26 cellular contexts compared by ENCODE assay signal in the genomic region with DNA sequence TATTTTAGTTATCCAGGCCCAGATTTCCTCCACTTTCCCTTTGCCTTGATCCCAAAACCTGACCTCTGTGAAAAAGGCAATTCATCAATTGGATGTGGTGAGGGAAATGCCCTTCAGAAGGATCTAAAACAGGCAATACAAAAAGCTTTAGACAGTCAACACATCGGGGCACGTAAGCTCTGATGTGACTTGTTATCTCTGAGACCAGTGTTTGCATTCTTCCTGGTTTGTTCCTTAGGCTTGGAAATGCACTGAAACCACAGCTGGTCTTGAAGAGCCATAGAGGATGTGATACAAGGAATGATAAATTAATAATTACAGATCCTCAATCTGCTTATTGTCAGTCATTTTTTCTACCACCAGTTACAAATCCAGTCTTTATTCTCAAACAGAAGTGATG.
DNase-seq lines count a peak whose midpoint lies in the region; ATAC-seq, FAIRE-seq and TF ChIP-seq lines count a peak whose summit lies in the region.
"Had no signal": no experiment of that assay in that cellular context is flagged by ENCODE, and none has a peak within 500 bp of the region (broad histone marks: within the 10 kb centered on the region; RNA-seq: fewer than 3 reads in every experiment).

No MANE protein-coding gene starts in this region.

- no peak for TF ChIP-seq EP300 in ovary (IDR thresholded peaks at IDR 0.05)

- H3K23ac ChIP-seq in IMR-90 (ENCODE audit: low read depth, low read length) (no peak overlapping the region), mesenchymal stem cell (ENCODE audit: low read length in 2 of 2) (no peak overlapping the region)

- H3K9me1 ChIP-seq in IMR-90 (ENCODE audit: insufficient read depth, low read length), result no peaks in the 10 kb centered on the region

- H2AK5ac ChIP-seq in IMR-90 (ENCODE audit: low read depth, low read length), result no peak overlapping the region
- H2AK5ac ChIP-seq in mesenchymal stem cell (ENCODE audit: low read length, severe bottlenecking), result no peak overlapping the region

- H4K8ac ChIP-seq in IMR-90 (ENCODE audit: low read depth in 2 of 2, low read length in 2 of 2) (peak overlapping the region in 1 of 2 experiments; percentile 10; a peak in 1 of 4 replicates), mesenchymal stem cell (ENCODE audit: low read length) (no peak overlapping the region)

- H3K4me3 Mint-ChIP-seq in Calu3 (ENCODE audit: low read depth, unreplicated experiment) (peak overlapping the region; percentile 18), astrocyte (ENCODE audit: unreplicated experiment) (no peak overlapping the region)
- H3K4me3 Mint-ChIP-seq: activated CD4-positive, alpha-beta T cell treated with anti-CD3 and anti-CD28 coated beads, Interleukin-2, amount 10 ng/mL, durations not matched to agents 7 days and 5 days; activated naive CD8-positive, alpha-beta T cell treated with anti-CD3 and anti-CD28 coated beads, Interleukin-2, amount 10 ng/mL, durations not matched to agents 7 days and 5 days; type B pancreatic cell had no signal

- H3K79me1 ChIP-seq in IMR-90 (ENCODE audit: low read depth in 1 of 2, low read length in 2 of 2), result no peaks in the 10 kb centered on the region
- no peaks in the 10 kb centered on the region for H3K79me1 ChIP-seq in mesenchymal stem cell (replicated peaks; ENCODE audit: low read length, poor library complexity, severe bottlenecking)

- H3K4me2 ChIP-seq in IMR-90 (ENCODE audit: low read depth, low read length) (peak overlapping the region; percentile 50; the same call in 1 of the 2 replicates), astrocyte (ENCODE audit: low read length) (no peak overlapping the region), mesenchymal stem cell (ENCODE audit: low read length, poor library complexity, severe bottlenecking) (no peak overlapping the region)

- FAIRE-seq in astrocyte (lab: Jason Lieb, UNC), result peak; percentile 9
- FAIRE-seq: HTR-8/SVneo, small intestine, TTC549 had no signal

- H3K14ac ChIP-seq in IMR-90 (replicated peaks; ENCODE audit: low read depth, low read length), result peak overlapping the region; percentile 35; the same call in 1 of the 2 replicates
- no peak overlapping the region for H3K14ac ChIP-seq in mesenchymal stem cell (ENCODE audit: low read length in 2 of 2)

- in situ Hi-C loops in IMR-90 (cut with MboI; ENCODE audit: low sequenced_read_pairs), result loop anchor here (10.0 to 25.0 kb wide), 5 partner anchors 210 to 1310 kb away; a partner anchor contains a TSS

- no peak overlapping the region for H2AK9ac ChIP-seq in IMR-90 (replicated peaks; ENCODE audit: low read depth, low read length, poor library complexity)

- peak overlapping the region; percentile 20; the same call in 1 of the 2 replicates for H3K18ac ChIP-seq in IMR-90 (ENCODE audit: low read depth, low read length)
- no peak overlapping the region for H3K18ac ChIP-seq in mesenchymal stem cell (ENCODE audit: low read depth in 1 of 2, low read length in 2 of 2)

- POLR2A ChIA-PET in IMR-90 (lab: Charles Lee; ENCODE audit: unreplicated experiment), result no interaction called here

- H3K27ac ChIP-seq in IMR-90 (ENCODE audit: insufficient read depth, low read length), result no peak overlapping the region
- H3K27ac ChIP-seq in astrocyte (ENCODE audit: low read depth, low read length), result no peak overlapping the region
- no peak overlapping the region for H3K27ac ChIP-seq in mesenchymal stem cell (ENCODE audit: low read length, poor library complexity, severe bottlenecking)
- no peak overlapping the region for H3K27ac ChIP-seq in ovary
- H3K27ac ChIP-seq: dorsolateral prefrontal cortex, stomach had no signal

- DNase-seq in Calu3, result no peak
- DNase-seq in IMR-90, result peak; percentile 50
- peak; percentile 62 for DNase-seq in astrocyte (ENCODE audit: low read depth)
- peak; percentile 68 for DNase-seq in mesenchymal stem cell
- DNase-seq in ovary, result no peak
- no peak for DNase-seq in NCI-H1694 treated with DMSO at 0.1 percent for 48 hours (lab: John Stamatoyannopoulos, UW)
- no peak for DNase-seq in NCI-H774 (lab: John Stamatoyannopoulos, UW)
- no peak for DNase-seq in left lobe of liver (ENCODE audit: low spot score)
- DNase-seq: activated CD4-positive, alpha-beta T cell treated with anti-CD3 and anti-CD28 coated beads, Interleukin-2, amount 10 ng/mL, durations not matched to agents 7 days and 5 days; activated naive CD8-positive, alpha-beta T cell treated with anti-CD3 and anti-CD28 coated beads, Interleukin-2, amount 10 ng/mL, durations not matched to agents 7 days and 5 days; CD8-positive, alpha-beta memory T cell; dorsolateral prefrontal cortex; erythroblast; HCEC 1CT; Karpas-422; natural killer cell; NCI-H2081 treated with DMSO at 0.1 percent for 48 hours; NCI-H510A treated with DMSO at 0.1 percent for 48 hours; small intestine; stimulated activated CD4-positive, alpha-beta T cell treated with anti-CD3 and anti-CD28 coated beads, Interleukin-4, amount 100 ng/mL, for 24 hours; stomach had no signal

- H3K4me3 ChIP-seq in IMR-90 (ENCODE audit: insufficient read depth, low read depth, low read length) (no peak overlapping the region), astrocyte (ENCODE audit: insufficient read depth, low read depth, low read length) (no peak overlapping the region), mesenchymal stem cell (ENCODE audit: insufficient read depth in 1 of 2, low read depth in 1 of 2, low read length in 2 of 2) (no peak overlapping the region), ovary (no peak overlapping the region)
- H3K4me3 ChIP-seq: dorsolateral prefrontal cortex, gastroesophageal sphincter, stomach had no signal

- no peaks in the 10 kb centered on the region for H3K79me2 ChIP-seq in astrocyte (ENCODE audit: insufficient read depth, low read length)

- peaks cover 9% of the 10 kb centered on the region for H3K4me1 ChIP-seq in IMR-90 (ENCODE audit: control insufficient read depth, insufficient read depth, low read length)
- peaks cover 5% of the 10 kb centered on the region for H3K4me1 ChIP-seq in astrocyte (ENCODE audit: insufficient read depth, low read length)
- no peaks in the 10 kb centered on the region for H3K4me1 ChIP-seq in mesenchymal stem cell (ENCODE audit: control insufficient read depth, insufficient read depth, low read depth, low read length)
- no peaks in the 10 kb centered on the region for H3K4me1 ChIP-seq in ovary (ENCODE audit: insufficient read depth)

- H4K20me1 ChIP-seq in IMR-90 (ENCODE audit: insufficient read depth, low read length) (no peaks in the 10 kb centered on the region), astrocyte (ENCODE audit: insufficient read depth, low read length) (no peaks in the 10 kb centered on the region)

- H4K5ac ChIP-seq in IMR-90 (ENCODE audit: low read depth, low read length), result peak overlapping the region; percentile 5; the same call in 1 of the 2 replicates

- no peaks in the 10 kb centered on the region for H3K36me3 Mint-ChIP-seq in Calu3 (ENCODE audit: insufficient read depth, unreplicated experiment)
- no peaks in the 10 kb centered on the region for H3K36me3 Mint-ChIP-seq in astrocyte (ENCODE audit: low read depth, unreplicated experiment)
- H3K36me3 Mint-ChIP-seq: activated naive CD8-positive, alpha-beta T cell treated with anti-CD3 and anti-CD28 coated beads, Interleukin-2, amount 10 ng/mL, durations not matched to agents 7 days and 5 days; CD8-positive, alpha-beta memory T cell; natural killer cell; type B pancreatic cell had no signal

- H3K9me3 Mint-ChIP-seq in Calu3 (ENCODE audit: low read depth, unreplicated experiment) (no peaks in the 10 kb centered on the region), astrocyte (ENCODE audit: unreplicated experiment) (no peaks in the 10 kb centered on the region)
- H3K9me3 Mint-ChIP-seq: activated CD4-positive, alpha-beta T cell treated with anti-CD3 and anti-CD28 coated beads, Interleukin-2, amount 10 ng/mL, durations not matched to agents 7 days and 5 days; activated naive CD8-positive, alpha-beta T cell treated with anti-CD3 and anti-CD28 coated beads, Interleukin-2, amount 10 ng/mL, durations not matched to agents 7 days and 5 days; CD8-positive, alpha-beta memory T cell; natural killer cell; type B pancreatic cell had no signal

- TF ChIP-seq CTCF in Calu3 (IDR thresholded peaks at IDR 0.05; ENCODE audit: unreplicated experiment) (no peak), IMR-90 (conservative IDR thresholded peaks at IDR 0.05; ENCODE audit: low read depth, low read length) (no peak), astrocyte (IDR thresholded peaks at IDR 0.05; ENCODE audit: insufficient read depth, low read depth, low read length) (no peak), ovary (IDR thresholded peaks at IDR 0.05) (no peak)

- CTCF ChIA-PET in Calu3 (lab: Charles Lee) (interaction anchor here (0.5 to 5.2 kb wide), 4 partner anchors 9 to 218 kb away, joined by 3 to 101 read pairs (median 5); no protein-coding TSS in a partner anchor), IMR-90 (lab: Yijun Ruan, JAX) (interaction anchor here (0.7 to 1.4 kb wide), 5 partner anchors 10 to 853 kb away, joined by 3 to 6 read pairs (median 3); no protein-coding TSS in a partner anchor)

- TF ChIP-seq POLR2A in IMR-90 (IDR thresholded peaks at IDR 0.05; ENCODE audit: low read depth, low read length) (no peak), ovary (IDR thresholded peaks at IDR 0.05) (no peak)

- H3K9ac ChIP-seq in IMR-90 (ENCODE audit: low read depth, low read length), result no peak overlapping the region
- H3K9ac ChIP-seq in astrocyte (ENCODE audit: low read length), result no peak overlapping the region
- no peak overlapping the region for H3K9ac ChIP-seq in mesenchymal stem cell (ENCODE audit: low read length)

- H4K91ac ChIP-seq in IMR-90 (ENCODE audit: insufficient read depth, low read depth, low read length) (no peak overlapping the region), mesenchymal stem cell (ENCODE audit: low read length) (no peak overlapping the region)

- intact Hi-C loops in Calu3 (cut with micrococcal nuclease; ENCODE audit: unreplicated experiment) (loop anchor here (2.0 to 5.0 kb wide), 3 partner anchors 154 to 1088 kb away; no protein-coding TSS in a partner anchor), IMR-90 (cut with micrococcal nuclease) (loop anchor here (5.0 kb wide), 4 partner anchors 148 to 1088 kb away; no protein-coding TSS in a partner anchor), ovary (cut with DNase I) (loop anchor here in 1 of 4 donors (10.0 kb wide), 2 partner anchors 220 to 310 kb away; no protein-coding TSS in a partner anchor)

- TF ChIP-seq RAD21 in IMR-90 (IDR thresholded peaks at IDR 0.05; ENCODE audit: low read length), result no peak

- ATAC-seq in IMR-90 (ENCODE audit: low read depth), result peak; percentile 50
- ATAC-seq in left lobe of liver, result no peak
- ATAC-seq: gastroesophageal sphincter, natural killer cell had no signal

- H3K36me3 ChIP-seq in IMR-90 (ENCODE audit: control insufficient read depth, insufficient read depth, low read length) (no peaks in the 10 kb centered on the region), astrocyte (ENCODE audit: insufficient read depth, low read length) (no peaks in the 10 kb centered on the region), mesenchymal stem cell (ENCODE audit: control insufficient read depth in 1 of 2, insufficient read depth in 2 of 2, low read depth in 1 of 2, low read length in 2 of 2) (no peaks in the 10 kb centered on the region), ovary (no peaks in the 10 kb centered on the region)
- H3K36me3 ChIP-seq: gastroesophageal sphincter, stomach had no signal

- H2BK5ac ChIP-seq in IMR-90 (ENCODE audit: low read depth, low read length, poor library complexity, severe bottlenecking), result no peak overlapping the region
- no peak overlapping the region for H2BK5ac ChIP-seq in mesenchymal stem cell (ENCODE audit: low read depth, low read length, poor library complexity, severe bottlenecking)

- H3K4ac ChIP-seq in IMR-90 (ENCODE audit: low read depth, low read length) (no peak overlapping the region), mesenchymal stem cell (ENCODE audit: low read depth in 1 of 2, low read length in 2 of 2) (no peak overlapping the region)

- no peak overlapping the region for H2BK12ac ChIP-seq in mesenchymal stem cell (ENCODE audit: low read length in 2 of 2)

- no peak overlapping the region for H2BK15ac ChIP-seq in IMR-90 (ENCODE audit: low read depth, low read length)
- H2BK15ac ChIP-seq in mesenchymal stem cell (ENCODE audit: low read depth, poor library complexity, severe bottlenecking), result no peak overlapping the region

- H3K27me3 ChIP-seq in IMR-90 (ENCODE audit: control insufficient read depth, insufficient read depth, low read length), result no peaks in the 10 kb centered on the region
- H3K27me3 ChIP-seq in astrocyte (ENCODE audit: insufficient read depth, low read length), result no peaks in the 10 kb centered on the region
- no peaks in the 10 kb centered on the region for H3K27me3 ChIP-seq in mesenchymal stem cell (ENCODE audit: control insufficient read depth in 1 of 2, insufficient read depth in 1 of 2, low read length in 2 of 2)
- H3K27me3 ChIP-seq in ovary, result no peaks in the 10 kb centered on the region
- H3K27me3 ChIP-seq: dorsolateral prefrontal cortex, gastroesophageal sphincter, stomach had no signal

- no TSS peak for BruUV-seq in Calu3 (replicated peaks; lab: Mats Ljungman, UMichigan)
- BruUV-seq in IMR-90 (replicated peaks; lab: Mats Ljungman, UMichigan), result no TSS peak

- no CpG with 5 or more reads among the region's 2 CpGs for WGBS in IMR-90 (ENCODE audit: extremely low coverage in 2 of 2, insufficient read length in 1 of 2), 2 experiments
- WGBS in mesenchymal stem cell, result 33% methylated on average over 2 of the region's 2 CpGs
- WGBS in ovary, 3 donors, result 24 to 45% (median 33%) methylated on average over 2 of the region's 2 CpGs

- H2BK20ac ChIP-seq in IMR-90 (ENCODE audit: low read depth, low read length), result no peak overlapping the region

- dilution Hi-C loops in IMR-90 (cut with HindIII; ENCODE audit: low sequenced_read_pairs, unreplicated experiment), result no loop called here

- H2BK120ac ChIP-seq in IMR-90 (ENCODE audit: low read depth, low read length), result peak overlapping the region; percentile 16; the same call in 1 of the 2 replicates
- no peak overlapping the region for H2BK120ac ChIP-seq in mesenchymal stem cell (ENCODE audit: low read depth, low read length)

- H2AFZ ChIP-seq in IMR-90 (replicated peaks; ENCODE audit: low read length, poor library complexity) (no peak overlapping the region), astrocyte (ENCODE audit: low read depth, low read length) (no peak overlapping the region), mesenchymal stem cell (ENCODE audit: low read depth, low read length) (no peak overlapping the region)

- H3K4me1 Mint-ChIP-seq in Calu3 (ENCODE audit: low read depth, unreplicated experiment) (peaks cover 71% of the 10 kb centered on the region), astrocyte (ENCODE audit: low read depth, unreplicated experiment) (peaks cover 11% of the 10 kb centered on the region)

- H3K27ac Mint-ChIP-seq in Calu3 (ENCODE audit: unreplicated experiment), result peak overlapping the region; percentile 91
- H3K27ac Mint-ChIP-seq in astrocyte (ENCODE audit: unreplicated experiment), result peak overlapping the region; percentile 15
- H3K27ac Mint-ChIP-seq: activated CD4-positive, alpha-beta T cell treated with anti-CD3 and anti-CD28 coated beads, Interleukin-2, amount 10 ng/mL, durations not matched to agents 7 days and 5 days; activated naive CD8-positive, alpha-beta T cell treated with anti-CD3 and anti-CD28 coated beads, Interleukin-2, amount 10 ng/mL, durations not matched to agents 7 days and 5 days; CD8-positive, alpha-beta memory T cell; progenitor cell of endocrine pancreas; type B pancreatic cell had no signal

- H3K27me3 Mint-ChIP-seq in Calu3 (ENCODE audit: unreplicated experiment) (no peaks in the 10 kb centered on the region), astrocyte (ENCODE audit: low read depth, unreplicated experiment) (no peaks in the 10 kb centered on the region)
- H3K27me3 Mint-ChIP-seq: activated CD4-positive, alpha-beta T cell treated with anti-CD3 and anti-CD28 coated beads, Interleukin-2, amount 10 ng/mL, durations not matched to agents 7 days and 5 days; progenitor cell of endocrine pancreas had no signal

- no peak overlapping the region for H3K56ac ChIP-seq in IMR-90 (ENCODE audit: extremely low read depth, insufficient read depth, low read length)

- H3K9me3 ChIP-seq in IMR-90 (ENCODE audit: control insufficient read depth, insufficient read depth, low read length), result no peaks in the 10 kb centered on the region
- H3K9me3 ChIP-seq in astrocyte (ENCODE audit: insufficient read depth, low read depth, low read length), result no peaks in the 10 kb centered on the region
- no peaks in the 10 kb centered on the region for H3K9me3 ChIP-seq in mesenchymal stem cell (ENCODE audit: control insufficient read depth, low read length)
- H3K9me3 ChIP-seq in ovary, result no peaks in the 10 kb centered on the region
- H3K9me3 ChIP-seq: gastroesophageal sphincter, stomach had no signal

Comparison
In these comparisons a context has a peak if more than half of its experiments do, and no peak if none do; other contexts are left out.
1. DNase-seq: peak in IMR-90 (single experiment), astrocyte (single experiment) and mesenchymal stem cell (single experiment); none in Calu3 (single experiment), ovary (0 of 5), NCI-H1694 treated with DMSO at 0.1 percent for 48 hours (single experiment), NCI-H774 (single experiment) and left lobe of liver (single experiment).